In genomic region chr2:29950432-29950943, GRCh38 we compare ENCODE assay signal across 24 cellular contexts. TPM values are rescaled to one million over a fixed set of nuclear protein-coding genes. Genes with fewer than 3 reads are reported as not detected.
DNase-seq lines count a peak whose midpoint lies in the region; ATAC-seq and TF ChIP-seq lines count a peak whose summit lies in the region.
"Had no signal": no experiment of that assay in that cellular context is flagged by ENCODE, and none has a peak within 500 bp of the region (broad histone marks: within the 10 kb centered on the region; RNA-seq: fewer than 3 reads in every experiment).

No MANE protein-coding gene starts in this region.

- no peaks in the 10 kb centered on the region for H3K9me2 ChIP-seq in hepatocyte (replicated peaks; ENCODE audit: insufficient read depth)

- H3K4me1 ChIP-seq in endodermal cell (ENCODE audit: control insufficient read depth, insufficient read depth, low read length) (peaks cover 27% of the 10 kb centered on the region), hepatocyte (ENCODE audit: insufficient read depth) (peaks cover 20% of the 10 kb centered on the region)
- H3K4me1 ChIP-seq: BLaER1, HAP-1 had no signal

- H3K4me2 ChIP-seq in hepatocyte: no peak overlapping the region
- H3K4me2 ChIP-seq: BLaER1, KMS-11 had no signal

- H2AFZ ChIP-seq in hepatocyte: no peak overlapping the region
- H2AFZ ChIP-seq: GM23248 had no signal

- H3K79me2 ChIP-seq in hepatocyte: no peaks in the 10 kb centered on the region

- H3K27me3 Mint-ChIP-seq in endodermal cell (ENCODE audit: insufficient read depth): peaks cover 5% of the 10 kb centered on the region
- H3K27me3 Mint-ChIP-seq in activated naive CD8-positive, alpha-beta T cell treated with anti-CD3 and anti-CD28 coated beads, Interleukin-2, amount 50 U/mL, for 24 hours: peaks cover 8% of the 10 kb centered on the region

- no peaks in the 10 kb centered on the region for H3K36me3 Mint-ChIP-seq in endodermal cell (ENCODE audit: low read depth)
- no peaks in the 10 kb centered on the region for H3K36me3 Mint-ChIP-seq in activated naive CD8-positive, alpha-beta T cell treated with anti-CD3 and anti-CD28 coated beads, Interleukin-2, amount 50 U/mL, for 24 hours (ENCODE audit: low read depth)
- H3K36me3 Mint-ChIP-seq: CD4-positive, CD25-positive, alpha-beta regulatory T cell had no signal

- H4K20me1 ChIP-seq in hepatocyte (ENCODE audit: insufficient read depth, poor library complexity, severe bottlenecking): no peaks in the 10 kb centered on the region
- H4K20me1 ChIP-seq: BLaER1 had no signal

- H3K36me3 ChIP-seq in endodermal cell (ENCODE audit: control insufficient read depth, insufficient read depth, low read length) (no peaks in the 10 kb centered on the region), hepatocyte (replicated peaks; ENCODE audit: insufficient read depth, low read depth) (no peaks in the 10 kb centered on the region)
- H3K36me3 ChIP-seq: BLaER1, HAP-1 had no signal

- ATAC-seq in activated naive CD8-positive, alpha-beta T cell treated with anti-CD3 and anti-CD28 coated beads, Interleukin-2, amount 50 U/mL, for 24 hours: no peak
- ATAC-seq: Panc1 had no signal

- H3K9me3 Mint-ChIP-seq in endodermal cell: no peaks in the 10 kb centered on the region
- no peaks in the 10 kb centered on the region for H3K9me3 Mint-ChIP-seq in activated naive CD8-positive, alpha-beta T cell treated with anti-CD3 and anti-CD28 coated beads, Interleukin-2, amount 50 U/mL, for 24 hours

- H3K27ac ChIP-seq in endodermal cell (ENCODE audit: low read depth, low read length) (no peak overlapping the region), hepatocyte (peak overlapping the region; percentile 14)
- H3K27ac ChIP-seq: BLaER1, GM23248, KMS-11 had no signal

- H3K4me3 ChIP-seq in endodermal cell (ENCODE audit: low read length) (no peak overlapping the region), hepatocyte (no peak overlapping the region)
- H3K4me3 ChIP-seq: BLaER1, GM23248, HAP-1 had no signal

- peak overlapping the region; percentile 46 for H3K27ac Mint-ChIP-seq in endodermal cell
- no peak overlapping the region for H3K27ac Mint-ChIP-seq in activated naive CD8-positive, alpha-beta T cell treated with anti-CD3 and anti-CD28 coated beads, Interleukin-2, amount 50 U/mL, for 24 hours
- H3K27ac Mint-ChIP-seq: CD4-positive, CD25-positive, alpha-beta regulatory T cell; HFFc6 had no signal

- TF ChIP-seq CTCF in endodermal cell (conservative IDR thresholded peaks at IDR 0.05): no peak
- TF ChIP-seq CTCF in hepatocyte (IDR thresholded peaks at IDR 0.05; ENCODE audit: poor library complexity): no peak

- H3K27me3 ChIP-seq in endodermal cell (ENCODE audit: control insufficient read depth, insufficient read depth, low read length, poor library complexity, severe bottlenecking): peaks cover 5% of the 10 kb centered on the region
- no peaks in the 10 kb centered on the region for H3K27me3 ChIP-seq in hepatocyte
- H3K27me3 ChIP-seq: BLaER1 had no signal

- H3K4me1 Mint-ChIP-seq in endodermal cell: peaks cover 37% of the 10 kb centered on the region
- H3K4me1 Mint-ChIP-seq in activated naive CD8-positive, alpha-beta T cell treated with anti-CD3 and anti-CD28 coated beads, Interleukin-2, amount 50 U/mL, for 24 hours: no peaks in the 10 kb centered on the region
- H3K4me1 Mint-ChIP-seq: CD4-positive, CD25-positive, alpha-beta regulatory T cell had no signal

- no peak overlapping the region for H3K4me3 Mint-ChIP-seq in endodermal cell
- H3K4me3 Mint-ChIP-seq in activated naive CD8-positive, alpha-beta T cell treated with anti-CD3 and anti-CD28 coated beads, Interleukin-2, amount 50 U/mL, for 24 hours: no peak overlapping the region
- H3K4me3 Mint-ChIP-seq: CD4-positive, CD25-positive, alpha-beta regulatory T cell; HFFc6 had no signal

- H3K9ac ChIP-seq in endodermal cell (ENCODE audit: extremely low read depth, low read length, poor library complexity, severe bottlenecking): no peak overlapping the region
- H3K9ac ChIP-seq: BLaER1, GM23248, KMS-11 had no signal

- H3K9me3 ChIP-seq in endodermal cell (ENCODE audit: control insufficient read depth, low read length): no peaks in the 10 kb centered on the region
- H3K9me3 ChIP-seq in hepatocyte (ENCODE audit: low read depth): no peaks in the 10 kb centered on the region
- H3K9me3 ChIP-seq: BLaER1, HAP-1 had no signal

- WGBS in endodermal cell (ENCODE audit: insufficient coverage in 1 of 2, insufficient read length in 1 of 2), 2 experiments: 91 to 100% methylated on average over 2 to 3 of the region's 3 CpGs
- 68% methylated on average over 3 of the region's 3 CpGs for WGBS in hepatocyte (ENCODE audit: low lambda C conversion rate, missing lambda C conversion rate)

- DNase-seq in ELF-1 (ENCODE audit: low read depth, low spot score): peak; percentile 65
- DNase-seq in endodermal cell: no peak
- no peak for DNase-seq in hepatocyte (ENCODE audit: low spot score)
- DNase-seq in renal cortical epithelial cell (ENCODE audit: low read depth): peak; percentile 76
- DNase-seq in epidermal melanocyte (ENCODE audit: insufficient read length, low spot score): no peak
- DNase-seq in activated naive CD8-positive, alpha-beta T cell treated with anti-CD3 and anti-CD28 coated beads, Interleukin-2, amount 50 U/mL, for 24 hours: no peak
- no peak for DNase-seq in NCI-H1092 (lab: John Stamatoyannopoulos, UW)
- DNase-seq: CD4-positive, CD25-positive, alpha-beta regulatory T cell; DMS153; GM23248; HFFc6; MM.1S; NCI-H1417; NCI-H1694; NCI-H2081; NCI-H226; NCI-H510A; NCI-H69; SHP77 treated with DMSO at 0.1 percent for 48 hours had no signal

RNA-seq across cellular contexts. Expression of gene ALK, which starts 29.1 kb away (rescaled TPM):
- total RNA-seq in endodermal cell: under 1 TPM; 0.13 to 0.46 TPM
- polyA plus RNA-seq in endodermal cell (2013, experiment 1 of 2): 2.4 TPM
- polyA plus RNA-seq in endodermal cell (2013, experiment 2 of 2): 3.1 TPM
- 0.20 and 0.27 TPM in 2 replicates for total RNA-seq in hepatocyte
- polyA plus RNA-seq in hepatocyte: 0.06 and 0.16 TPM in 2 replicates
- not detected in 2 replicates for total RNA-seq in renal cortical epithelial cell
- total RNA-seq: CD4-positive, CD25-positive, alpha-beta regulatory T cell; HFFc6 had no signal
- polyA plus RNA-seq: AG04450; CD4-positive, CD25-positive, alpha-beta regulatory T cell had no signal

Comparison
In these comparisons a context has a peak if more than half of its experiments do, and no peak if none do; other contexts are left out.
1. DNase-seq: peak in ELF-1 (single experiment) and renal cortical epithelial cell (single experiment); none in endodermal cell (single experiment), hepatocyte (single experiment), epidermal melanocyte (single experiment), activated naive CD8-positive, alpha-beta T cell treated with anti-CD3 and anti-CD28 coated beads, Interleukin-2, amount 50 U/mL, for 24 hours (single experiment) and NCI-H1092 (single experiment).